12 cellular contexts compared by ENCODE assay signal in the genomic region with DNA sequence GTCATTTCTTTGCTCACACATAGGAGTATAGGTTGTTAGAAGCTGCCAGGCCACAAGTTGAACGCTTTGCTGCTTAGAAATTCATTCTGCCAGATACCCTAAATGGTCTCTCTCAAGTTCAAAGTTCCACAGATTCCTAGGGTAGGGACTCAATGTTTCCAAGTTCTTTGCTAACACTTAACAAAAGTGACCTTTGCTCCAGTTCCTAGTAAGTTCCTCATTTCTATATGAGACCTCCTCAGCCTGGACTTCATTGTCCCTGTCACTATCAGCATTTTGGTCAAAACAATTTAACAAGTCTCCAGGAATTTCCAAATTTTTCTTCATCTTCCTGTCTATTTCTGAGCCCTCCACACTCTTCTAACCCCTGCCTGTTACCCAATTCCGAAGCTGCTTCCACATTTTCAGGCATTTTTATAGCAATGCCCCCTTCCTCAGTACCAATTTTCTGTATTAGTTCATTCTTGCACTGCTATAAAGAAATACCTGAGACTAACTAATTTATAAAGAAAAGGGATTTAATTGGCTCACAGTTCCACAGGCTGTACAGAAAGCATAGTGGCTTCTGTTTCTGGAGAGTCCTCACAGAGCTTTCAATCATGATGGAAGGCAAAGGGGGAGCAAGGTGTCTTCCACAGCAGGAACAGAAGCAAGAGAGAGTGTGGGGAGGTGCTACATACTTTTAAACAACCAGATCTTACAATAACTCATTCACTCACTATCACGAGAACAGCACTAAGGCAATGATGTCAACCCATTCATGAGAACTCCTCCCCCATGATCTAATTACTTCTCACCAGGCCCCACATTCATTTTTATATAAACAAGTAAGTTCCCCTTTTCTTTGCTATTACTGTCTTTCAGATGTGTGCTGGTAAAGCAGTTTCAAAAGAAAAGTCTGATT. TPM values are rescaled to one million over a fixed set of nuclear protein-coding genes. Genes with fewer than 3 reads are reported as not detected.
A peak's percentile ranks its signal among the peaks of the same experiment; 100 is the strongest.
DNase-seq lines count a peak whose midpoint lies in the region; ATAC-seq, FAIRE-seq and TF ChIP-seq lines count a peak whose summit lies in the region.
"Had no signal": no experiment of that assay in that cellular context is flagged by ENCODE, and none has a peak within 500 bp of the region (broad histone marks: within the 10 kb centered on the region; RNA-seq: fewer than 3 reads in every experiment).

No MANE protein-coding gene starts in this region.

- H3K9ac ChIP-seq in BLaER1: no peak overlapping the region

- no peak for TF ChIP-seq CTCF in right lobe of liver (IDR thresholded peaks at IDR 0.05)

- no peak overlapping the region for H3K27ac ChIP-seq in BLaER1
- peak overlapping the region; percentile 33 for H3K27ac ChIP-seq in adipose tissue (ENCODE audit: low read depth, low read length)
- peak overlapping the region in 1 of 3 donors; percentile 12 for H3K27ac ChIP-seq in right lobe of liver

- no peak for TF ChIP-seq POLR2A in right lobe of liver (IDR thresholded peaks at IDR 0.05)
- TF ChIP-seq POLR2A in GM12892 (IDR thresholded peaks at IDR 0.05; ENCODE audit: low read depth, low read length): no peak; the same call in 1 of the 2 replicates

- ATAC-seq in right lobe of liver (peak in 3 of 4 donors; percentile 53 to 75 (median 72)), GM21576 (IDR thresholded peaks at IDR 0.05; ENCODE audit: unreplicated experiment) (no peak)

- H3K36me3 ChIP-seq in BLaER1: no peaks in the 10 kb centered on the region
- H3K36me3 ChIP-seq in right lobe of liver: no peaks in the 10 kb centered on the region

- 53 to 75% (median 58%) methylated on average over 3 of the region's 3 CpGs for WGBS in adipose tissue, 3 donors
- 58% methylated on average over 3 of the region's 3 CpGs for WGBS in right lobe of liver (ENCODE audit: insufficient coverage, low coverage, low lambda C conversion rate, missing lambda C conversion rate)

- DNase-seq in KBM-7 (peak; percentile 90), right lobe of liver (no peak), GM12892 (ENCODE audit: insufficient read length) (no peak), COLO829 (ENCODE audit: low spot score) (no peak), glomerular visceral epithelial cell (ENCODE audit: extremely low spot score) (no peak)
- DNase-seq: NCI-H1417; stimulated activated CD4-positive, alpha-beta T cell treated with anti-CD3 and anti-CD28 coated beads, Interleukin-1b, Interleukin-23, amount 100 ng/mL, for 48 hours had no signal

- intact Hi-C loops in right lobe of liver (cut with DNase I): no loop called here

- peak overlapping the region; percentile 18; the same call in 1 of the 2 replicates for H3K4me2 ChIP-seq in BLaER1

- no peaks in the 10 kb centered on the region for H4K20me1 ChIP-seq in BLaER1

- in situ Hi-C loops in KBM-7 (cut with MboI; ENCODE audit: low pct_unique_long_range_greater_than_20kb, low sequenced_read_pairs): no loop called here

- H3K9me3 ChIP-seq in BLaER1 (peaks cover 22% of the 10 kb centered on the region), right lobe of liver (no peaks in the 10 kb centered on the region)

- H3K4me1 ChIP-seq in BLaER1 (peaks cover 13% of the 10 kb centered on the region; the same call in 1 of the 2 replicates), right lobe of liver (no peaks in the 10 kb centered on the region)

- no peak for FAIRE-seq in GM12892 (lab: Jason Lieb, UNC)

- H3K4me3 ChIP-seq in BLaER1 (no peak overlapping the region), right lobe of liver (no peak overlapping the region)

- H3K27me3 ChIP-seq in BLaER1: no peaks in the 10 kb centered on the region
- H3K27me3 ChIP-seq in right lobe of liver: no peaks in the 10 kb centered on the region

RNA-seq across cellular contexts. Expression of gene TLR1, which starts 11.5 kb away (rescaled TPM):
- 1 to 10 TPM; 2.9 to 5.9 (median 4.1) TPM for polyA plus RNA-seq in adipose tissue
- 10 to 100 TPM in 1 of 6 experiments, 1 to 10 TPM in 5; 5.1 to 10.5 (median 7.8) TPM for total RNA-seq in right lobe of liver
- polyA plus RNA-seq in GM12892 (2012; ENCODE audit: missing spikeins): 15.9 TPM

RNA-seq across cellular contexts. Expression of gene TLR10, which starts 33.3 kb away (rescaled TPM):
- under 1 TPM; 0.15 to 0.45 (median 0.18) TPM for polyA plus RNA-seq in adipose tissue
- under 1 TPM in 4 of 6 experiments, not detected in 2; 0.16 to 0.68 (median 0.39) TPM for total RNA-seq in right lobe of liver
- 64.3 TPM for polyA plus RNA-seq in GM12892 (2012; ENCODE audit: missing spikeins)
- total RNA-seq: activated T-helper 2 cell treated with anti-CD3 and anti-CD28 coated beads, Interferon-gamma antibody, Interleukin-2, Interleukin-4, amounts not matched to agents 10 μg/mL and 5 μg/mL and 100 μg/mL, durations not matched to agents 14 hours and 24 hours and 36 hours had no signal
- polyA plus RNA-seq: BJ had no signal

RNA-seq across cellular contexts. Expression of gene TLR6, which starts 40.5 kb away (rescaled TPM):
- under 1 TPM; 0.14 to 0.88 (median 0.79) TPM for polyA plus RNA-seq in adipose tissue
- total RNA-seq in right lobe of liver: 1 to 10 TPM; 1.2 to 3.4 (median 2.4) TPM
- polyA plus RNA-seq in GM12892 (2012; ENCODE audit: missing spikeins): 15.0 TPM

RNA-seq across cellular contexts. Expression of gene FAM114A1, which starts 51.5 kb away (rescaled TPM):
- 10 to 100 TPM; 11.0 to 50.7 (median 20.6) TPM for polyA plus RNA-seq in adipose tissue
- 10 to 100 TPM; 55.3 to 88.9 (median 69.4) TPM for total RNA-seq in right lobe of liver
- polyA plus RNA-seq in GM12892 (2012; ENCODE audit: missing spikeins): 3.9 TPM
